ENCODE assay signal across 27 cellular contexts in genomic region chr10:55043540-55043939, GRCh38.
"Had no signal": no experiment of that assay in that cellular context is flagged by ENCODE, and none has a peak within 500 bp of the region (broad histone marks: within the 10 kb centered on the region; RNA-seq: fewer than 3 reads in every experiment).

No MANE protein-coding gene starts in this region.

- H3K27ac ChIP-seq: stomach, suprapubic skin, testis, thoracic aorta, thyroid gland, tibial artery, tibial nerve, transverse colon, upper lobe of left lung, upper lobe of right lung, uterus, vagina had no signal

- H3K36me3 ChIP-seq: stomach, suprapubic skin, thoracic aorta, thyroid gland, tibial artery, tibial nerve, transverse colon, upper lobe of left lung, upper lobe of right lung, uterus, vagina had no signal

- H3K4me3 ChIP-seq: stomach, suprapubic skin, testis, thoracic aorta, thyroid gland, tibial artery, tibial nerve, transverse colon, upper lobe of left lung, upper lobe of right lung, uterus, vagina had no signal

- H3K27me3 ChIP-seq: stomach, suprapubic skin, testis, thyroid gland, tibial artery, tibial nerve, transverse colon, upper lobe of left lung, upper lobe of right lung, uterus, vagina had no signal

- H3K9me3 ChIP-seq: stomach, suprapubic skin, testis, thoracic aorta, thyroid gland, tibial artery, tibial nerve, transverse colon, upper lobe of left lung, upper lobe of right lung, uterus, vagina had no signal

- H3K4me1 ChIP-seq: stomach, suprapubic skin, testis, thyroid gland, tibial artery, tibial nerve, transverse colon, upper lobe of left lung, upper lobe of right lung, uterus, vagina had no signal

- ATAC-seq: stimulated activated effector memory CD8-positive, alpha-beta T cell treated with anti-CD3 and anti-CD28 coated beads, Interleukin-12 subunit alpha, Interleukin-12 subunit beta, amount 100 ng/mL, for 72 hours; stimulated activated memory B cell treated with anti-CD40 and anti-IgM and Interleukin-4, amounts not matched to agents 10 μg/mL and 1 μg/mL and 100 μg/mL, for 72 hours; stimulated activated naive B cell treated with anti-CD40 and anti-IgM and Interleukin-4, amounts not matched to agents 10 μg/mL and 1 μg/mL and 100 μg/mL, for 72 hours; stimulated activated naive CD8-positive, alpha-beta T cell treated with anti-CD3 and anti-CD28 coated beads, Interleukin-15, amount 100 ng/mL, for 72 hours; stimulated activated naive CD8-positive, alpha-beta T cell treated with anti-CD3 and anti-CD28 coated beads, Interleukin-15, Interleukin-2, amounts not matched to agents 100 U/mL and 50 U/mL, for 24 hours; upper lobe of right lung had no signal

- FAIRE-seq: urothelium cell line had no signal

- DNase-seq: stimulated activated CD4-positive, alpha-beta T cell treated with anti-CD3 and anti-CD28 coated beads, Interleukin-2, amount 100 ng/mL, for 48 hours; stimulated activated CD4-positive, alpha-beta T cell treated with anti-CD3 and anti-CD28 coated beads, Interleukin-4, amount 100 ng/mL, for 1 hour; stimulated activated CD4-positive, alpha-beta T cell treated with anti-CD3 and anti-CD28 coated beads, Interleukin-4, amount 100 ng/mL, for 24 hours; stimulated activated CD4-positive, alpha-beta T cell treated with anti-CD3 and anti-CD28 coated beads, Interleukin-4, amount 100 ng/mL, for 4 hours; stimulated activated CD8-positive, alpha-beta memory T cell treated with anti-CD3 and anti-CD28 coated beads, Interleukin-4, amount 100 ng/mL, for 48 hours; stimulated activated naive B cell treated with anti-CD40 and anti-IgM and Interleukin-4, amounts not matched to agents 10 μg/mL and 1 μg/mL and 100 μg/mL, for 72 hours; stimulated activated naive CD4-positive, alpha-beta T cell; stimulated activated naive CD4-positive, alpha-beta T cell treated with Interleukin-2 at 50 U/mL for 16 hours; stimulated activated naive CD8-positive, alpha-beta T cell treated with anti-CD3 and anti-CD28 coated beads, Interleukin-15, amount 100 ng/mL, for 72 hours; stimulated activated naive CD8-positive, alpha-beta T cell treated with anti-CD3 and anti-CD28 coated beads, Interleukin-15, Interleukin-2, amounts not matched to agents 100 U/mL and 50 U/mL, for 24 hours; stomach; substantia nigra; testis; thyroid gland; tibial artery; transverse colon; trophoblast cell; upper lobe of left lung; upper lobe of right lung; uterus had no signal
